In genomic region chr1:3314561-3315271, GRCh38 we compare ENCODE assay signal across 11 cellular contexts.
DNase-seq lines count a peak whose midpoint lies in the region; ATAC-seq and TF ChIP-seq lines count a peak whose summit lies in the region.
"Had no signal": no experiment of that assay in that cellular context is flagged by ENCODE, and none has a peak within 500 bp of the region (broad histone marks: within the 10 kb centered on the region; RNA-seq: fewer than 3 reads in every experiment).

No MANE protein-coding gene starts in this region.

- no peak for ATAC-seq in upper lobe of left lung (ENCODE audit: low FRiP score in 2 of 2)
- ATAC-seq: lower lobe of right lung had no signal

- no peak for TF ChIP-seq CTCF in chondrocyte (IDR thresholded peaks at IDR 0.05)
- no peak for TF ChIP-seq CTCF in mesothelial cell of epicardium (IDR thresholded peaks at IDR 0.05; ENCODE audit: unreplicated experiment)
- TF ChIP-seq CTCF in upper lobe of left lung (IDR thresholded peaks at IDR 0.05) = no peak

- DNase-seq in chondrocyte (ENCODE audit: low spot score) (no peak), mesothelial cell of epicardium (ENCODE audit: low spot score in 2 of 2, unreplicated experiment in 2 of 2) (no peak), upper lobe of left lung (no peak), NAMALWA (ENCODE audit: low spot score) (no peak)
- no peak for DNase-seq in activated CD4-positive, alpha-beta T cell treated with anti-CD3 and anti-CD28 coated beads for 48 hours
- no peak for DNase-seq in effector CD8-positive, alpha-beta T cell (lab: John Stamatoyannopoulos, UW)
- DNase-seq: activated CD4-positive, alpha-beta T cell treated with anti-CD3 and anti-CD28 coated beads, Interleukin-2, amount 50 U/mL, for 4 hours; activated naive CD8-positive, alpha-beta T cell treated with anti-CD3 and anti-CD28 coated beads, Interleukin-2, amount 10 ng/mL, durations not matched to agents 7 days and 5 days; lower lobe of right lung; NCI-H446 had no signal

- no peak for TF ChIP-seq EP300 in upper lobe of left lung (IDR thresholded peaks at IDR 0.05)

- H3K4me1 ChIP-seq in HUES6 (ENCODE audit: control insufficient read depth, insufficient read depth, low read length) (peaks cover 36% of the 10 kb centered on the region), upper lobe of left lung (peaks cover 26 to 39% (median 30%) of the 10 kb centered on the region in 4 donors)

- H3K4me3 ChIP-seq in HUES6 (ENCODE audit: low read depth, low read length) (peak overlapping the region; percentile 4; the same call in 1 of the 2 replicates), upper lobe of left lung (no peak overlapping the region)
- H3K4me3 ChIP-seq: lower lobe of right lung had no signal

- H3K27ac Mint-ChIP-seq in chondrocyte (ENCODE audit: unreplicated experiment) = peak overlapping the region; percentile 100
- H3K27ac Mint-ChIP-seq in mesothelial cell of epicardium = peak overlapping the region; percentile 93
- H3K27ac Mint-ChIP-seq: activated naive CD8-positive, alpha-beta T cell treated with anti-CD3 and anti-CD28 coated beads, Interleukin-2, amount 10 ng/mL, durations not matched to agents 7 days and 5 days had no signal

- H3K36me3 ChIP-seq in HUES6 (ENCODE audit: control insufficient read depth, insufficient read depth, low read length) = no peaks in the 10 kb centered on the region
- H3K36me3 ChIP-seq in upper lobe of left lung = no peaks in the 10 kb centered on the region
- H3K36me3 ChIP-seq: lower lobe of right lung had no signal

- WGBS in upper lobe of left lung, 2 donors = 43 to 52% methylated on average over 21 of the region's 21 CpGs

- H3K4me1 Mint-ChIP-seq in chondrocyte (ENCODE audit: low read depth) (peaks cover 72% of the 10 kb centered on the region), mesothelial cell of epicardium (peaks cover 37% of the 10 kb centered on the region)
- H3K4me1 Mint-ChIP-seq: activated naive CD8-positive, alpha-beta T cell treated with anti-CD3 and anti-CD28 coated beads, Interleukin-2, amount 10 ng/mL, durations not matched to agents 7 days and 5 days had no signal

- peaks cover 23% of the 10 kb centered on the region for H3K27me3 ChIP-seq in HUES6 (ENCODE audit: control insufficient read depth, insufficient read depth, low read length)
- no peaks in the 10 kb centered on the region for H3K27me3 ChIP-seq in upper lobe of left lung

- no peak overlapping the region for H3K27ac ChIP-seq in HUES6 (ENCODE audit: low read depth, low read length)
- peak overlapping the region in 3 of 4 donors; percentile 37 to 84 (median 78) for H3K27ac ChIP-seq in upper lobe of left lung

- peak overlapping the region; percentile 9 for H3K9ac ChIP-seq in HUES6 (ENCODE audit: low read length)

- H3K9me3 Mint-ChIP-seq in chondrocyte (ENCODE audit: low read depth) (no peaks in the 10 kb centered on the region), mesothelial cell of epicardium (no peaks in the 10 kb centered on the region)

- no peak for TF ChIP-seq POLR2A in upper lobe of left lung (IDR thresholded peaks at IDR 0.05)

- H3K36me3 Mint-ChIP-seq in chondrocyte (ENCODE audit: low read depth) = peaks cover 1% of the 10 kb centered on the region
- H3K36me3 Mint-ChIP-seq in mesothelial cell of epicardium = no peaks in the 10 kb centered on the region
- H3K36me3 Mint-ChIP-seq: activated naive CD8-positive, alpha-beta T cell treated with anti-CD3 and anti-CD28 coated beads, Interleukin-2, amount 10 ng/mL, durations not matched to agents 7 days and 5 days had no signal

- H3K27me3 Mint-ChIP-seq in chondrocyte (ENCODE audit: low read depth) = no peaks in the 10 kb centered on the region
- peaks cover 50% of the 10 kb centered on the region for H3K27me3 Mint-ChIP-seq in mesothelial cell of epicardium (ENCODE audit: low read depth)

- H3K9me3 ChIP-seq in HUES6 (ENCODE audit: control insufficient read depth, insufficient read depth, low read depth, low read length) = no peaks in the 10 kb centered on the region
- no peaks in the 10 kb centered on the region for H3K9me3 ChIP-seq in upper lobe of left lung
- H3K9me3 ChIP-seq: lower lobe of right lung had no signal

- H3K4me3 Mint-ChIP-seq in chondrocyte (ENCODE audit: unreplicated experiment) (peak overlapping the region; percentile 40), mesothelial cell of epicardium (peak overlapping the region; percentile 11)
- H3K4me3 Mint-ChIP-seq: activated naive CD8-positive, alpha-beta T cell treated with anti-CD3 and anti-CD28 coated beads, Interleukin-2, amount 10 ng/mL, durations not matched to agents 7 days and 5 days had no signal
